Comparison of ENCODE assay signal across 21 cellular contexts in the genomic region with DNA sequence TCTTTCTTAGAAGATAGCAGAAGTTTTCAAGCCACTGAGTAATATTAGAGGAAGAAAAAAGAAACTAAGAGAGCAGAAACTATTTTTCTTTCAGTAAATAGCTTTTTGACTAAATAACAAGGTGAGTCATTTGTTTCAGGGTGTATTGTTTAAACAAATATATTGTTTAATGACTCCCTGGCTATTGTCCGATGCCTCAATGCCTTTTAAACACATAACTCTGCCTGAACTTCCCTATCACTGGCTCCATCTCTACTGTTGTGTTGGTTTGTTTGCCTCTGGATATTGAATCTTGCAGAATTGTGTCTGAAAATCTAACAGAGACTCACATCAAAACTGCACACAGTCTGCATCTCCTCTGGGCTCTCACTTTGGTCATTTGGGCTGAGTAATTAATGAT. TPM values are rescaled to one million over a fixed set of nuclear protein-coding genes. Genes with fewer than 3 reads are reported as not detected.
"Had no signal": no experiment of that assay in that cellular context is flagged by ENCODE, and none has a peak within 500 bp of the region (broad histone marks: within the 10 kb centered on the region; RNA-seq: fewer than 3 reads in every experiment).

No MANE protein-coding gene starts in this region.

- H3K36me3 ChIP-seq: WERI-Rb-1 had no signal

- ATAC-seq: activated CD4-positive, alpha-beta T cell treated with anti-CD3 and anti-CD28 coated beads for 36 hours; activated T-helper 17 cell treated with anti-CD3 and anti-CD28 coated beads, Interleukin-2, amount 50 U/mL, for 72 hours had no signal

- DNase-seq: activated CD4-positive, alpha-beta memory T cell treated with anti-CD3 and anti-CD28 coated beads, Interleukin-2, amount 10 ng/mL, durations not matched to agents 7 days and 5 days; activated CD4-positive, alpha-beta T cell treated with anti-CD3 and anti-CD28 coated beads for 36 hours; activated CD4-positive, alpha-beta T cell treated with anti-CD3 and anti-CD28 coated beads, Interleukin-2, amount 50 U/mL, for 1 hour; activated gamma-delta T cell; activated naive CD4-positive, alpha-beta T cell treated with anti-CD3 and anti-CD28 coated beads for 36 hours; activated T-cell treated with anti-CD3 and anti-CD28 coated beads for 4 hours; activated T-cell treated with anti-CD3 and anti-CD28 coated beads, Interleukin-2, amount 50 U/mL, for 48 hours; amygdala; KG1; MM.1S; NCI-H1105; NCI-H1436; NCI-H187; NCI-H2081 treated with DMSO at 0.1 percent for 48 hours; NCI-H446; NCI-H524; T-helper 1 cell; WERI-Rb-1 had no signal

- H3K27ac ChIP-seq: SK-N-MC, WERI-Rb-1 had no signal

- H3K4me3 ChIP-seq: SK-N-MC had no signal

RNA-seq across cellular contexts. Expression of gene CLIC5, which starts 19.6 kb away (rescaled TPM):
- total RNA-seq: RPMI7951 had no signal
